ENCODE assay signal across 27 cellular contexts in genomic region chr5:107457138-107457537, GRCh38.
DNase-seq lines count a peak whose midpoint lies in the region; ATAC-seq and TF ChIP-seq lines count a peak whose summit lies in the region.
"Had no signal": no experiment of that assay in that cellular context is flagged by ENCODE, and none has a peak within 500 bp of the region (broad histone marks: within the 10 kb centered on the region; RNA-seq: fewer than 3 reads in every experiment).

No MANE protein-coding gene starts in this region.

- no peak overlapping the region for H3K4me2 ChIP-seq in H9 (ENCODE audit: insufficient read depth, insufficient read length, low read length)
- H3K4me2 ChIP-seq in PC-9: peak overlapping the region; percentile 70
- H3K4me2 ChIP-seq: BLaER1, hepatocyte had no signal

- intact Hi-C loops in PC-9 (cut with micrococcal nuclease; ENCODE audit: unreplicated experiment): no loop called here
- intact Hi-C loops in naive thymus-derived CD4-positive, alpha-beta T cell (cut with micrococcal nuclease): no loop called here

- no peak overlapping the region for H3K4ac ChIP-seq in H9 (ENCODE audit: low read depth, low read length)

- H3K27me3 ChIP-seq in H9 (ENCODE audit: insufficient read depth, low read length) (no peaks in the 10 kb centered on the region), PC-9 (ENCODE audit: insufficient read depth, low read depth) (no peaks in the 10 kb centered on the region)
- H3K27me3 ChIP-seq in naive thymus-derived CD4-positive, alpha-beta T cell (ENCODE audit: control insufficient read depth in 2 of 2, insufficient read depth in 2 of 2, low read length in 2 of 2): no peaks in the 10 kb centered on the region
- H3K27me3 ChIP-seq: BLaER1, brain microvascular endothelial cell, hepatocyte, MG63, tibial nerve had no signal

- no TSS peak for BruUV-seq in PC-9 (replicated peaks; lab: Mats Ljungman, UMichigan)

- no peak overlapping the region for H4K8ac ChIP-seq in H9 (replicated peaks; ENCODE audit: insufficient read length, low read depth, low read length)

- H4K20me1 ChIP-seq in H9 (ENCODE audit: control insufficient read depth, insufficient read depth, insufficient read length) (no peaks in the 10 kb centered on the region), PC-9 (ENCODE audit: insufficient read depth) (no peaks in the 10 kb centered on the region)
- H4K20me1 ChIP-seq: BLaER1 had no signal

- H3K56ac ChIP-seq in H9 (ENCODE audit: insufficient read length, low read depth, low read length): no peak overlapping the region

- DNase-seq in H9 (no peak), PC-9 (no peak), epithelial cell of esophagus (ENCODE audit: low read depth) (peak; percentile 39), renal cortical epithelial cell (ENCODE audit: low read depth) (peak; percentile 59)
- no peak for DNase-seq in activated CD8-positive, alpha-beta memory T cell treated with anti-CD3 and anti-CD28 coated beads, Interleukin-2, amount 50 U/mL, for 4 hours
- DNase-seq in naive thymus-derived CD4-positive, alpha-beta T cell: no peak
- no peak for DNase-seq in stimulated activated effector memory CD8-positive, alpha-beta T cell treated with anti-CD3 and anti-CD28 coated beads, Interleukin-12 subunit alpha, Interleukin-12 subunit beta, amount 100 ng/mL, for 72 hours (ENCODE audit: low spot score in 2 of 2)
- DNase-seq: activated naive CD4-positive, alpha-beta T cell treated with Interleukin-2 at 50 U/mL for 16 hours; brain microvascular endothelial cell; DMS53; effector CD8-positive, alpha-beta T cell; foreskin melanocyte; HCEC 1CT; MG63; NCI-H1417; NCI-H2081; NCI-H345; nucleus accumbens; SHP77; stimulated activated naive CD8-positive, alpha-beta T cell treated with anti-CD3 and anti-CD28 coated beads, Interleukin-15, amount 100 ng/mL, for 72 hours had no signal

- H2AFZ ChIP-seq in H9 (ENCODE audit: low read length): no peak overlapping the region
- no peak overlapping the region for H2AFZ ChIP-seq in PC-9
- H2AFZ ChIP-seq: hepatocyte had no signal

- H3K27ac ChIP-seq in H9 (ENCODE audit: insufficient read length, low read depth, low read length) (no peak overlapping the region), PC-9 (peak overlapping the region; percentile 72)
- H3K27ac ChIP-seq in naive thymus-derived CD4-positive, alpha-beta T cell (ENCODE audit: low read depth, low read length): no peak overlapping the region
- H3K27ac ChIP-seq: BLaER1, brain microvascular endothelial cell, hepatocyte, tibial nerve had no signal

- H3K14ac ChIP-seq in H9 (ENCODE audit: insufficient read depth, low read length): no peak overlapping the region

- peak overlapping the region in 1 of 3 experiments; percentile 82; a peak in 1 of 7 replicates for H3K27ac Mint-ChIP-seq in H9
- H3K27ac Mint-ChIP-seq in naive thymus-derived CD4-positive, alpha-beta T cell: no peak overlapping the region
- H3K27ac Mint-ChIP-seq in stimulated activated effector memory CD8-positive, alpha-beta T cell treated with anti-CD3 and anti-CD28 coated beads, Interleukin-12 subunit alpha, Interleukin-12 subunit beta, amount 100 ng/mL, for 72 hours: no peak overlapping the region
- H3K27ac Mint-ChIP-seq: memory B cell; stimulated activated naive CD8-positive, alpha-beta T cell treated with anti-CD3 and anti-CD28 coated beads, Interleukin-15, amount 100 ng/mL, for 72 hours; T-helper 2 cell treated with Interferon-gamma antibody and Interleukin-4, amounts not matched to agents 5 μg/mL and 100 μg/mL, for 36 hours had no signal

- no peak overlapping the region for H4K5ac ChIP-seq in H9 (ENCODE audit: insufficient read length, low read depth, low read length)

- no peak overlapping the region for H2BK5ac ChIP-seq in H9 (ENCODE audit: insufficient read length, low read length)

- no CpG with 5 or more reads among the region's 3 CpGs for WGBS in H9 (ENCODE audit: extremely low coverage, insufficient read length, low lambda C conversion rate)

- peaks cover 66 to 70% of the 10 kb centered on the region in 2 experiments for H3K4me1 Mint-ChIP-seq in H9
- H3K4me1 Mint-ChIP-seq in naive thymus-derived CD4-positive, alpha-beta T cell: no peaks in the 10 kb centered on the region
- no peaks in the 10 kb centered on the region for H3K4me1 Mint-ChIP-seq in stimulated activated effector memory CD8-positive, alpha-beta T cell treated with anti-CD3 and anti-CD28 coated beads, Interleukin-12 subunit alpha, Interleukin-12 subunit beta, amount 100 ng/mL, for 72 hours
- H3K4me1 Mint-ChIP-seq: memory B cell; stimulated activated naive CD8-positive, alpha-beta T cell treated with anti-CD3 and anti-CD28 coated beads, Interleukin-15, amount 100 ng/mL, for 72 hours had no signal

- H3K23me2 ChIP-seq in H9 (ENCODE audit: insufficient read length, low read depth, low read length, poor library complexity, severe bottlenecking): no peaks in the 10 kb centered on the region

- H3K4me3 ChIP-seq in PC-9 (no peak overlapping the region), epithelial cell of esophagus (ENCODE audit: low read length) (no peak overlapping the region)
- no peak overlapping the region for H3K4me3 ChIP-seq in naive thymus-derived CD4-positive, alpha-beta T cell (ENCODE audit: low read length)
- H3K4me3 ChIP-seq: BLaER1, hepatocyte, K562, MG63, skin epidermis, tibial nerve had no signal

- H3K4me1 ChIP-seq in H9 (ENCODE audit: insufficient read depth, low read length) (0 out of 2 replicates have a peak, but pooled peaks cover 9% of the 10 kb centered on the region), PC-9 (replicated peaks; ENCODE audit: insufficient read depth) (peaks cover 54% of the 10 kb centered on the region)
- H3K4me1 ChIP-seq in naive thymus-derived CD4-positive, alpha-beta T cell (ENCODE audit: control insufficient read depth in 2 of 2, insufficient read depth in 2 of 2, low read length in 2 of 2): no peaks in the 10 kb centered on the region
- H3K4me1 ChIP-seq: BLaER1, tibial nerve had no signal

- H3T11ph ChIP-seq in H9 (ENCODE audit: low read length): no peak overlapping the region

- H3K9me3 Mint-ChIP-seq in H9: no peaks in the 10 kb centered on the region
- peaks cover 0 to 2% (median 0%) of the 10 kb centered on the region in 11 donors for H3K9me3 Mint-ChIP-seq in naive thymus-derived CD4-positive, alpha-beta T cell
- H3K9me3 Mint-ChIP-seq in stimulated activated effector memory CD8-positive, alpha-beta T cell treated with anti-CD3 and anti-CD28 coated beads, Interleukin-12 subunit alpha, Interleukin-12 subunit beta, amount 100 ng/mL, for 72 hours: no peaks in the 10 kb centered on the region
- H3K9me3 Mint-ChIP-seq: memory B cell; stimulated activated naive CD8-positive, alpha-beta T cell treated with anti-CD3 and anti-CD28 coated beads, Interleukin-15, amount 100 ng/mL, for 72 hours; T-helper 2 cell treated with Interferon-gamma antibody and Interleukin-4, amounts not matched to agents 5 μg/mL and 100 μg/mL, for 36 hours had no signal

- no peak overlapping the region for H2BK12ac ChIP-seq in H9 (ENCODE audit: insufficient read length, low read depth, low read length)

- H3K9ac ChIP-seq in H9 (ENCODE audit: extremely low read depth, insufficient read length, low read length): no peak overlapping the region
- H3K9ac ChIP-seq: BLaER1 had no signal

- H3F3A ChIP-seq in PC-9 (ENCODE audit: insufficient read depth, low read depth): peaks cover 22% of the 10 kb centered on the region; the same call in 1 of the 2 replicates

- no peak overlapping the region for H2BK15ac ChIP-seq in H9 (ENCODE audit: low read depth, low read length)

- H3K79me1 ChIP-seq in H9 (ENCODE audit: insufficient read depth, low read depth, low read length, poor library complexity, severe bottlenecking): peaks cover 1% of the 10 kb centered on the region

- no peak overlapping the region for H4K91ac ChIP-seq in H9 (ENCODE audit: insufficient read length, low read depth, low read length)

- peaks cover 0 to 4% (median 0%) of the 10 kb centered on the region in 3 experiments; a peak in 1 of 7 replicates for H3K36me3 Mint-ChIP-seq in H9 (ENCODE audit: insufficient read depth in 1 of 3, low read depth in 3 of 3)
- H3K36me3 Mint-ChIP-seq in naive thymus-derived CD4-positive, alpha-beta T cell: no peaks in the 10 kb centered on the region
- no peaks in the 10 kb centered on the region for H3K36me3 Mint-ChIP-seq in stimulated activated effector memory CD8-positive, alpha-beta T cell treated with anti-CD3 and anti-CD28 coated beads, Interleukin-12 subunit alpha, Interleukin-12 subunit beta, amount 100 ng/mL, for 72 hours
- H3K36me3 Mint-ChIP-seq: memory B cell had no signal

- no peak for ATAC-seq in naive thymus-derived CD4-positive, alpha-beta T cell
- ATAC-seq in stimulated activated effector memory CD8-positive, alpha-beta T cell treated with anti-CD3 and anti-CD28 coated beads, Interleukin-12 subunit alpha, Interleukin-12 subunit beta, amount 100 ng/mL, for 72 hours: no peak
- ATAC-seq: K562; stimulated activated naive CD8-positive, alpha-beta T cell treated with anti-CD3 and anti-CD28 coated beads, Interleukin-15, amount 100 ng/mL, for 72 hours had no signal

- no peaks in the 10 kb centered on the region for H3K36me3 ChIP-seq in PC-9 (ENCODE audit: low read depth)
- H3K36me3 ChIP-seq in naive thymus-derived CD4-positive, alpha-beta T cell (ENCODE audit: control insufficient read depth in 2 of 3, insufficient read depth in 3 of 3, low read length in 3 of 3): no peaks in the 10 kb centered on the region
- H3K36me3 ChIP-seq: BLaER1, brain microvascular endothelial cell, MG63, tibial nerve had no signal

- H2BK20ac ChIP-seq in H9 (ENCODE audit: low read depth, low read length, poor library complexity, severe bottlenecking): no peak overlapping the region

- CTCF ChIA-PET in PC-9 (lab: Charles Lee): no interaction called here
- CTCF ChIA-PET in naive thymus-derived CD4-positive, alpha-beta T cell (lab: Charles Lee): no interaction called here

- TF ChIP-seq CTCF in H9 (conservative IDR thresholded peaks at IDR 0.05): 0 out of 3 replicates have a peak, but pooled peaks have one; percentile 15
- TF ChIP-seq CTCF in PC-9 (conservative IDR thresholded peaks at IDR 0.05): no peak
- TF ChIP-seq CTCF in epithelial cell of esophagus (IDR thresholded peaks at IDR 0.05; ENCODE audit: insufficient read depth, low read depth, low read length, missing control alignments): no peak

- H2AK5ac ChIP-seq in H9 (ENCODE audit: insufficient read length, low read length): no peak overlapping the region

- H3K23ac ChIP-seq in H9 (ENCODE audit: insufficient read length, low read depth, low read length): no peak overlapping the region

- no peaks in the 10 kb centered on the region for H3K9me2 ChIP-seq in PC-9 (ENCODE audit: insufficient read depth)

- H3K27me3 Mint-ChIP-seq in H9 (ENCODE audit: low read depth): no peaks in the 10 kb centered on the region
- peaks cover 0 to 21% (median 7%) of the 10 kb centered on the region in 5 donors for H3K27me3 Mint-ChIP-seq in naive thymus-derived CD4-positive, alpha-beta T cell
- H3K27me3 Mint-ChIP-seq: memory B cell had no signal

- no peak overlapping the region for H3K4me3 Mint-ChIP-seq in H9
- no peak overlapping the region for H3K4me3 Mint-ChIP-seq in naive thymus-derived CD4-positive, alpha-beta T cell
- no peak overlapping the region for H3K4me3 Mint-ChIP-seq in stimulated activated effector memory CD8-positive, alpha-beta T cell treated with anti-CD3 and anti-CD28 coated beads, Interleukin-12 subunit alpha, Interleukin-12 subunit beta, amount 100 ng/mL, for 72 hours
- H3K4me3 Mint-ChIP-seq: memory B cell; stimulated activated naive CD8-positive, alpha-beta T cell treated with anti-CD3 and anti-CD28 coated beads, Interleukin-15, amount 100 ng/mL, for 72 hours; T-helper 2 cell treated with Interferon-gamma antibody and Interleukin-4, amounts not matched to agents 5 μg/mL and 100 μg/mL, for 36 hours had no signal

- H2BK120ac ChIP-seq in H9 (ENCODE audit: low read depth, low read length, poor library complexity, severe bottlenecking): no peak overlapping the region

- H3K9me3 ChIP-seq in H9 (ENCODE audit: control insufficient read depth, low read depth, low read length): no peaks in the 10 kb centered on the region
- H3K9me3 ChIP-seq in PC-9 (ENCODE audit: insufficient read depth, low read depth): no peaks in the 10 kb centered on the region; the same call in 1 of the 2 replicates
- H3K9me3 ChIP-seq in naive thymus-derived CD4-positive, alpha-beta T cell (ENCODE audit: control insufficient read depth in 2 of 3, low read length in 3 of 3): no peaks in the 10 kb centered on the region
- H3K9me3 ChIP-seq: BLaER1, MG63, tibial nerve had no signal

- no peak overlapping the region for H3K18ac ChIP-seq in H9 (ENCODE audit: insufficient read length, low read depth, low read length)

- POLR2A ChIA-PET in PC-9 (lab: Charles Lee; ENCODE audit: unreplicated experiment): no interaction called here
- POLR2A ChIA-PET in naive thymus-derived CD4-positive, alpha-beta T cell (lab: Charles Lee): no interaction called here

- H3K79me2 ChIP-seq in H9 (ENCODE audit: insufficient read depth, low read length) (no peaks in the 10 kb centered on the region), PC-9 (ENCODE audit: low read depth) (peaks cover 99% of the 10 kb centered on the region)

Comparison
In these comparisons a context has a peak if more than half of its experiments do, and no peak if none do; other contexts are left out.
1. DNase-seq: peak in epithelial cell of esophagus (single experiment) and renal cortical epithelial cell (single experiment); none in H9 (single experiment), PC-9 (0 of 2), activated CD8-positive, alpha-beta memory T cell treated with anti-CD3 and anti-CD28 coated beads, Interleukin-2, amount 50 U/mL, for 4 hours (single experiment), naive thymus-derived CD4-positive, alpha-beta T cell (0 of 9) and stimulated activated effector memory CD8-positive, alpha-beta T cell treated with anti-CD3 and anti-CD28 coated beads, Interleukin-12 subunit alpha, Interleukin-12 subunit beta, amount 100 ng/mL, for 72 hours (0 of 2).